24 cellular contexts compared by ENCODE assay signal in genomic region chr6:113475392-113475791, GRCh38.
A peak's percentile ranks its signal among the peaks of the same experiment; 100 is the strongest.
DNase-seq lines count a peak whose midpoint lies in the region; ATAC-seq and TF ChIP-seq lines count a peak whose summit lies in the region.
"Had no signal": no experiment of that assay in that cellular context is flagged by ENCODE, and none has a peak within 500 bp of the region (broad histone marks: within the 10 kb centered on the region; RNA-seq: fewer than 3 reads in every experiment).

No MANE protein-coding gene starts in this region.

- H3K4me1 ChIP-seq in mesenchymal stem cell (ENCODE audit: control insufficient read depth, insufficient read depth, low read depth, low read length) (no peaks in the 10 kb centered on the region), osteoblast (ENCODE audit: insufficient read depth, low read length) (peaks cover 19% of the 10 kb centered on the region), gastrocnemius medialis (no peaks in the 10 kb centered on the region)
- H3K4me1 ChIP-seq: A549, BE2C, HAP-1 had no signal

- no peaks in the 10 kb centered on the region for H3K9me3 ChIP-seq in mesenchymal stem cell (ENCODE audit: control insufficient read depth, low read length)
- no peaks in the 10 kb centered on the region for H3K9me3 ChIP-seq in osteoblast (ENCODE audit: low read depth, low read length)
- H3K9me3 ChIP-seq in gastrocnemius medialis, result no peaks in the 10 kb centered on the region
- H3K9me3 ChIP-seq: A549; BE2C; BLaER1 treated with 17β-estradiol and CSF1 and Interleukin-3, amounts not matched to agents 10 nM and 100 nM; HAP-1 had no signal

- H3K9ac ChIP-seq in mesenchymal stem cell (ENCODE audit: low read length), result no peak overlapping the region
- H3K9ac ChIP-seq: BLaER1 treated with 17β-estradiol and CSF1 and Interleukin-3, amounts not matched to agents 10 nM and 100 nM had no signal

- H2AK5ac ChIP-seq in mesenchymal stem cell (ENCODE audit: low read length, severe bottlenecking), result no peak overlapping the region

- peak overlapping the region; percentile 60 for H2BK15ac ChIP-seq in mesenchymal stem cell (ENCODE audit: low read depth, poor library complexity, severe bottlenecking)

- DNase-seq in LHCN-M2 (ENCODE audit: low read depth) (peak; percentile 19), mesenchymal stem cell (no peak), osteoblast (ENCODE audit: insufficient read length, low spot score, missing footprints) (no peak), gastrocnemius medialis (peak; percentile 9 to 15), NCI-H1436 treated with DMSO at 0.1 percent for 48 hours (lab: John Stamatoyannopoulos, UW) (no peak)
- DNase-seq in activated T-helper 2 cell treated with anti-CD3 and anti-CD28 coated beads, Interferon-gamma antibody, Interleukin-2, Interleukin-4, amounts not matched to agents 10 μg/mL and 5 μg/mL and 100 μg/mL, durations not matched to agents 14 hours and 24 hours and 36 hours (ENCODE audit: low spot score), result no peak
- DNase-seq: 8988T; ACHN; AML-193; BE2C; CD4-positive, alpha-beta T cell; CD8-positive, alpha-beta memory T cell; DMS 273 treated with DMSO at 0.1 percent for 48 hours; DMS79; EL; GF-D8; GOT3; HFFc6 had no signal

- H2AFZ ChIP-seq in mesenchymal stem cell (ENCODE audit: low read depth, low read length) (no peak overlapping the region), osteoblast (ENCODE audit: low read length) (peak overlapping the region; percentile 30)

- H3K79me2 ChIP-seq in osteoblast (ENCODE audit: insufficient read depth, low read length), result no peaks in the 10 kb centered on the region

- no peak overlapping the region for H2BK12ac ChIP-seq in mesenchymal stem cell (ENCODE audit: low read length in 2 of 2)

- no peak overlapping the region for H3K4me3 Mint-ChIP-seq in activated T-helper 2 cell treated with anti-CD3 and anti-CD28 coated beads, Interferon-gamma antibody, Interleukin-2, Interleukin-4, amounts not matched to agents 10 μg/mL and 5 μg/mL and 100 μg/mL, durations not matched to agents 14 hours and 24 hours and 36 hours (ENCODE audit: low read depth)
- H3K4me3 Mint-ChIP-seq: CD14-positive monocyte; CD4-positive, alpha-beta T cell; CD8-positive, alpha-beta memory T cell; HFFc6 had no signal

- H4K8ac ChIP-seq in mesenchymal stem cell (ENCODE audit: low read length), result no peak overlapping the region

- no peaks in the 10 kb centered on the region for H3K9me3 Mint-ChIP-seq in activated T-helper 2 cell treated with anti-CD3 and anti-CD28 coated beads, Interferon-gamma antibody, Interleukin-2, Interleukin-4, amounts not matched to agents 10 μg/mL and 5 μg/mL and 100 μg/mL, durations not matched to agents 14 hours and 24 hours and 36 hours
- H3K9me3 Mint-ChIP-seq: HFFc6 had no signal

- no peak overlapping the region for H3K14ac ChIP-seq in mesenchymal stem cell (ENCODE audit: low read length in 2 of 2)

- H3K36me3 ChIP-seq in mesenchymal stem cell (ENCODE audit: control insufficient read depth in 1 of 2, insufficient read depth in 2 of 2, low read depth in 1 of 2, low read length in 2 of 2) (no peaks in the 10 kb centered on the region), osteoblast (ENCODE audit: insufficient read depth, low read length) (no peaks in the 10 kb centered on the region), gastrocnemius medialis (no peaks in the 10 kb centered on the region)
- H3K36me3 ChIP-seq: BE2C; BLaER1 treated with 17β-estradiol and CSF1 and Interleukin-3, amounts not matched to agents 10 nM and 100 nM; HAP-1 had no signal

- no peaks in the 10 kb centered on the region for H4K20me1 ChIP-seq in osteoblast (ENCODE audit: insufficient read depth, low read length)
- H4K20me1 ChIP-seq: BLaER1 treated with 17β-estradiol and CSF1 and Interleukin-3, amounts not matched to agents 10 nM and 100 nM had no signal

- H3K36me3 Mint-ChIP-seq in activated T-helper 2 cell treated with anti-CD3 and anti-CD28 coated beads, Interferon-gamma antibody, Interleukin-2, Interleukin-4, amounts not matched to agents 10 μg/mL and 5 μg/mL and 100 μg/mL, durations not matched to agents 14 hours and 24 hours and 36 hours (ENCODE audit: low read depth), result no peaks in the 10 kb centered on the region
- H3K36me3 Mint-ChIP-seq: CD14-positive monocyte; CD8-positive, alpha-beta memory T cell had no signal

- no peak overlapping the region for H3K4me2 ChIP-seq in mesenchymal stem cell (ENCODE audit: low read length, poor library complexity, severe bottlenecking)
- no peak overlapping the region for H3K4me2 ChIP-seq in osteoblast (ENCODE audit: insufficient read depth, low read length)
- H3K4me2 ChIP-seq: A549; BLaER1 treated with 17β-estradiol and CSF1 and Interleukin-3, amounts not matched to agents 10 nM and 100 nM had no signal

- H2BK5ac ChIP-seq in mesenchymal stem cell (ENCODE audit: low read depth, low read length, poor library complexity, severe bottlenecking), result no peak overlapping the region

- H4K91ac ChIP-seq in mesenchymal stem cell (ENCODE audit: low read length), result no peak overlapping the region

- peak in 1 of 2 donors; percentile 30 for ATAC-seq in gastrocnemius medialis
- ATAC-seq in HG03159 (IDR thresholded peaks at IDR 0.05; ENCODE audit: unreplicated experiment), result no peak
- ATAC-seq in HG03469 (IDR thresholded peaks at IDR 0.05; ENCODE audit: unreplicated experiment), result no peak
- ATAC-seq: A549 had no signal

- no peak overlapping the region for H3K27ac Mint-ChIP-seq in activated T-helper 2 cell treated with anti-CD3 and anti-CD28 coated beads, Interferon-gamma antibody, Interleukin-2, Interleukin-4, amounts not matched to agents 10 μg/mL and 5 μg/mL and 100 μg/mL, durations not matched to agents 14 hours and 24 hours and 36 hours
- H3K27ac Mint-ChIP-seq: CD14-positive monocyte; CD4-positive, alpha-beta T cell; CD8-positive, alpha-beta memory T cell; HFFc6 had no signal

- H3K27me3 Mint-ChIP-seq in activated T-helper 2 cell treated with anti-CD3 and anti-CD28 coated beads, Interferon-gamma antibody, Interleukin-2, Interleukin-4, amounts not matched to agents 10 μg/mL and 5 μg/mL and 100 μg/mL, durations not matched to agents 14 hours and 24 hours and 36 hours (ENCODE audit: low read depth), result no peaks in the 10 kb centered on the region
- H3K27me3 Mint-ChIP-seq: CD4-positive, alpha-beta T cell; CD8-positive, alpha-beta memory T cell had no signal

- H3K4me3 ChIP-seq in mesenchymal stem cell (ENCODE audit: insufficient read depth in 1 of 2, low read depth in 1 of 2, low read length in 2 of 2) (no peak overlapping the region), osteoblast (ENCODE audit: insufficient read depth, low read length) (no peak overlapping the region), gastrocnemius medialis (no peak overlapping the region)
- H3K4me3 ChIP-seq: A549; BLaER1 treated with 17β-estradiol and CSF1 and Interleukin-3, amounts not matched to agents 10 nM and 100 nM; HAP-1 had no signal

- no peaks in the 10 kb centered on the region for H3K79me1 ChIP-seq in mesenchymal stem cell (replicated peaks; ENCODE audit: low read length, poor library complexity, severe bottlenecking)

- no peak for TF ChIP-seq POLR2A in gastrocnemius medialis (IDR thresholded peaks at IDR 0.05)

- 100% methylated on average over 1 of the region's 1 CpG for WGBS in mesenchymal stem cell

- TF ChIP-seq CTCF in osteoblast (IDR thresholded peaks at IDR 0.05; ENCODE audit: extremely low read depth, low read depth, low read length) (no peak), gastrocnemius medialis (IDR thresholded peaks at IDR 0.05 in 4 of 5, conservative IDR thresholded peaks at IDR 0.05 in 1 of 5) (no peak)

- H2BK120ac ChIP-seq in mesenchymal stem cell (ENCODE audit: low read depth, low read length), result no peak overlapping the region

- H3K27ac ChIP-seq in mesenchymal stem cell (ENCODE audit: low read length, poor library complexity, severe bottlenecking), result no peak overlapping the region
- peak overlapping the region; percentile 40 for H3K27ac ChIP-seq in osteoblast (ENCODE audit: low read depth, low read length)
- H3K27ac ChIP-seq in gastrocnemius medialis, result no peak overlapping the region
- H3K27ac ChIP-seq: A549; BLaER1 treated with 17β-estradiol and CSF1 and Interleukin-3, amounts not matched to agents 10 nM and 100 nM had no signal

- no peak overlapping the region for H3K18ac ChIP-seq in mesenchymal stem cell (ENCODE audit: low read depth in 1 of 2, low read length in 2 of 2)

- in situ Hi-C loops in gastrocnemius medialis (cut with MboI; ENCODE audit: low sequenced_read_pairs in 4 of 4), result no loop called here

- no peak overlapping the region for H3K23ac ChIP-seq in mesenchymal stem cell (ENCODE audit: low read length in 2 of 2)

- no peaks in the 10 kb centered on the region for H3K27me3 ChIP-seq in mesenchymal stem cell (ENCODE audit: control insufficient read depth in 1 of 2, insufficient read depth in 1 of 2, low read length in 2 of 2)
- no peaks in the 10 kb centered on the region for H3K27me3 ChIP-seq in osteoblast (ENCODE audit: insufficient read depth, low read length)
- H3K27me3 ChIP-seq in gastrocnemius medialis, result no peaks in the 10 kb centered on the region
- H3K27me3 ChIP-seq: BE2C; BLaER1 treated with 17β-estradiol and CSF1 and Interleukin-3, amounts not matched to agents 10 nM and 100 nM had no signal

- H3K4ac ChIP-seq in mesenchymal stem cell (ENCODE audit: low read depth in 1 of 2, low read length in 2 of 2), result no peak overlapping the region

- no peaks in the 10 kb centered on the region for H3K4me1 Mint-ChIP-seq in activated T-helper 2 cell treated with anti-CD3 and anti-CD28 coated beads, Interferon-gamma antibody, Interleukin-2, Interleukin-4, amounts not matched to agents 10 μg/mL and 5 μg/mL and 100 μg/mL, durations not matched to agents 14 hours and 24 hours and 36 hours (ENCODE audit: low read depth)
- H3K4me1 Mint-ChIP-seq: CD14-positive monocyte; CD8-positive, alpha-beta memory T cell had no signal

- intact Hi-C loops in gastrocnemius medialis (cut with DNase I; ENCODE audit: low total_unique reads), result no loop called here
- intact Hi-C loops in activated T-helper 2 cell treated with anti-CD3 and anti-CD28 coated beads, Interferon-gamma antibody, Interleukin-2, Interleukin-4, amounts not matched to agents 10 μg/mL and 5 μg/mL and 100 μg/mL, durations not matched to agents 14 hours and 24 hours and 36 hours (cut with micrococcal nuclease), result no loop called here

Comparison
In these comparisons a context has a peak if more than half of its experiments do, and no peak if none do; other contexts are left out.
1. DNase-seq: peak in LHCN-M2 (single experiment) and gastrocnemius medialis (2 of 2); none in mesenchymal stem cell (single experiment), osteoblast (single experiment), activated T-helper 2 cell treated with anti-CD3 and anti-CD28 coated beads, Interferon-gamma antibody, Interleukin-2, Interleukin-4, amounts not matched to agents 10 μg/mL and 5 μg/mL and 100 μg/mL, durations not matched to agents 14 hours and 24 hours and 36 hours (single experiment) and NCI-H1436 treated with DMSO at 0.1 percent for 48 hours (single experiment).